In the genomic region with DNA sequence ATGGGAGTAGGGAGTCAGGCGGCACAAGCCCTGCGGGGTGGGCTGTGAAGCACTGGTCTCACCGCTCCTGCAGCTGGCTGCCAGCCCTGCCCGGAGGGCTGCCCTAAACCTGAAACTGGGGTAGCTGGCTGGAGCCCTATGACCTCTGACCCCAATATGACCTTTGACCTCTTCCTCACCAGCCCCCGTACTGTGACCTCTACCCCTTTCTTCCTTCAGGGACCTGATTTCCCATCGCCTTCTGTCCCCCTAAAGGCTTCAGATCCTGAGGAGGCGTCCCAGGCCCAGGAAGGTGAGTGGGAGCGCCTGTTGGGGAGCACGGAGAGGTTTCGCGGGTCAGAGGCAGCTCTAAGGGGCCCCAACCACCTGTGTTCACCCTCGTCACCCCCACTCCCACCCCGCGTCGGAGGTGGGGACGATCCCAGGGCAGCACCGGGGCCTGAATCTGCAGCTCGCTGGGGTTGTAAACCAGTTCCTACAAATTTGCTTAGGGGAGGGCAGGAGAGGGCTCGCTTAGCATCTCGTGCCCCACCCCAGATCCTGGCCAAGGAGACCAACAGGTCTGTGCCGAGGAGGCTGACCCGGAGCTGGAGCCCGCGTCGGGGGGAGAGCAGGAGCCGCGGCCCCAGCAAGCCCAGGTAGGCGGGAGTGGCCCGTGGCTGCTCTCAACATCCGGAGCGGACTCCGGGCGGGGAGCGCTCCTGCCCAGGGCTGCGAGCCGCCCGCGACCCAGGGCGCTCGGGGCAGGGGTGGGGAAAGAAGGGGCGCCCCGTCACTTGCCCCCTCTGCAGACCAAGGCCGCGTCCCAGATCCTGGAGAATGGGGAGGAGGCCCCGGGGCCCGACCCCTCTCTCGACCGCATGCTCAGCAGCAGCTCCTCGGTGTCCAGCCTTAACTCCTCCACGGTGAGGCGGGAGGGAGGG, we compare ENCODE assay signal across 8 cellular contexts. TPM values are rescaled to one million over a fixed set of nuclear protein-coding genes. Genes with fewer than 3 reads are reported as not detected.
DNase-seq lines count a peak whose midpoint lies in the region; ATAC-seq and TF ChIP-seq lines count a peak whose summit lies in the region.

No MANE protein-coding gene starts in this region.

- DNase-seq in NCI-H2107 (lab: John Stamatoyannopoulos, UW) (peak; percentile 78), left cardiac atrium (no peak), psoas muscle (no peak), GM20000 (ENCODE audit: low spot score) (no peak), head of caudate nucleus (no peak)
- DNase-seq in activated naive CD4-positive, alpha-beta T cell treated with anti-CD3 and anti-CD28 coated beads, Interleukin-2, amount 50 U/mL, for 16 hours: peak; percentile 34

- H3K36me3 ChIP-seq in ES-I3 (ENCODE audit: insufficient read depth, low read length) (no peaks in the 10 kb centered on the region), psoas muscle (ENCODE audit: insufficient read depth in 1 of 2, low read depth in 1 of 2) (no peaks in the 10 kb centered on the region)

- intact Hi-C loops in left cardiac atrium (cut with DNase I) (loop anchor here in 1 of 2 donors (5.0 kb wide), 1 partner anchor 47 kb away; no protein-coding TSS in a partner anchor), psoas muscle (cut with DNase I) (loop anchor here in 1 of 2 donors (10.0 kb wide), 1 partner anchor 1674 kb away; no protein-coding TSS in a partner anchor), head of caudate nucleus (cut with DNase I) (no loop called here)

- peak; percentile 42 to 56 for ATAC-seq in left cardiac atrium
- ATAC-seq in psoas muscle: peak; percentile 26 to 38 (median 34)
- ATAC-seq in GM18498 (IDR thresholded peaks at IDR 0.05; ENCODE audit: unreplicated experiment): no peak

- H3K4me1 ChIP-seq in ES-I3 (ENCODE audit: insufficient read depth, low read length) (peaks cover 11% of the 10 kb centered on the region; the same call in 1 of the 2 replicates), psoas muscle (peaks cover 7% of the 10 kb centered on the region)

- WGBS in psoas muscle, 3 donors: 19 to 32% (median 26%) methylated on average over 35 to 51 of the region's 51 CpGs

- H3K9me3 ChIP-seq in ES-I3 (ENCODE audit: control insufficient read depth, insufficient read depth, low read length): no peaks in the 10 kb centered on the region
- H3K9me3 ChIP-seq in psoas muscle: no peaks in the 10 kb centered on the region

- TF ChIP-seq CTCF in psoas muscle (IDR thresholded peaks at IDR 0.05) (no peak), GM20000 (IDR thresholded peaks at IDR 0.05; ENCODE audit: extremely low read depth, missing control alignments) (no peak)

- peaks cover 0 to 27% (median 24%) of the 10 kb centered on the region in 3 donors for H3K27me3 ChIP-seq in psoas muscle (ENCODE audit: insufficient read depth in 3 of 3, low read length in 2 of 3)

- peak overlapping the region; percentile 56 for H3K4me3 ChIP-seq in psoas muscle

- no peak overlapping the region for H3K27ac ChIP-seq in psoas muscle

- peak overlapping the region; percentile 41 for H3K9ac ChIP-seq in ES-I3 (ENCODE audit: low read depth, low read length)

RNA-seq across cellular contexts. Expression of gene SYTL1, which starts 7.3 kb away (rescaled TPM):
- total RNA-seq in left cardiac atrium (1 to 10 TPM in 1 of 2 donors, under 1 TPM in 1; 0.81 to 2.4 TPM), psoas muscle (1 to 10 TPM in 1 of 4 donors, under 1 TPM in 3; 0.41 to 1.3 (median 0.68) TPM)
- polyA plus RNA-seq in psoas muscle: under 1 TPM; 0.13 to 0.23 (median 0.14) TPM

RNA-seq across cellular contexts. Expression of gene MAP3K6, which starts 17.6 kb away (rescaled TPM):
- total RNA-seq in left cardiac atrium (10 to 100 TPM; 51.5 to 64.2 TPM), psoas muscle (10 to 100 TPM; 16.1 to 29.8 (median 22.8) TPM)
- 10 to 100 TPM; 11.1 to 17.6 (median 12.9) TPM for polyA plus RNA-seq in psoas muscle

RNA-seq across cellular contexts. Expression of gene FCN3, which starts 25.5 kb away (rescaled TPM):
- total RNA-seq in left cardiac atrium: 10 to 100 TPM; 14.2 to 24.5 TPM
- 10 to 100 TPM in 1 of 4 donors, 1 to 10 TPM in 3; 3.4 to 12.9 (median 5.8) TPM for total RNA-seq in psoas muscle
- polyA plus RNA-seq in psoas muscle: 10 to 100 TPM; 18.6 to 34.6 (median 21.9) TPM

RNA-seq across cellular contexts. Expression of gene TMEM222, which starts 27.2 kb away (rescaled TPM):
- total RNA-seq in left cardiac atrium: 10 to 100 TPM; 20.7 to 29.2 TPM
- total RNA-seq in psoas muscle: 10 to 100 TPM; 20.7 to 35.0 (median 23.8) TPM
- 10 to 100 TPM; 30.8 to 50.2 (median 40.6) TPM for polyA plus RNA-seq in psoas muscle

RNA-seq across cellular contexts. Expression of gene CD164L2, which starts 34.0 kb away (rescaled TPM):
- total RNA-seq in left cardiac atrium: not detected
- total RNA-seq in psoas muscle: not detected
- not detected for polyA plus RNA-seq in psoas muscle

Comparison
In these comparisons a context has a peak if more than half of its experiments do, and no peak if none do; other contexts are left out.
1. DNase-seq: peak in NCI-H2107 (single experiment) and activated naive CD4-positive, alpha-beta T cell treated with anti-CD3 and anti-CD28 coated beads, Interleukin-2, amount 50 U/mL, for 16 hours (single experiment); none in left cardiac atrium (single experiment), psoas muscle (0 of 2), GM20000 (single experiment) and head of caudate nucleus (0 of 42).